In the genomic region with DNA sequence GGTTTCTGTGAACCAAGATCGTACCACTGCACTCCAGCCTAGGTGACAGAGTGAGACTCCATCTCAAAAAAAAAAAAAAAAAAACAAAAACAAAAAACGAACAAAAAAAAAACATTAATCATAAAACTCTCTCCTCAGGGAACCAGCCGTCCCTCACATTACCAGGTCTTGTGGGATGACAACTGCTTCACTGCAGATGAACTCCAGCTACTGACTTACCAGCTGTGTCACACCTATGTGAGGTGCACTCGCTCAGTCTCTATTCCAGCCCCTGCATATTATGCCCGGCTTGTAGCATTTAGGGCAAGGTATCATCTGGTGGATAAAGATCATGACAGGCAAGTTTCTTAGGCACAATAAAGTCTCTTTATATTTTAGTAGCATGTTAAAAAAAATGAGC, we compare ENCODE assay signal across 1 cellular context.
TF ChIP-seq lines count a peak whose summit lies in the region.

No MANE protein-coding gene starts in this region.

TF ChIP-seq in SK-N-SH, 30 proteins besides CTCF, POLR2A, EP300 and RAD21 (continued from another document):
- TF ChIP-seq, protein P1, sequence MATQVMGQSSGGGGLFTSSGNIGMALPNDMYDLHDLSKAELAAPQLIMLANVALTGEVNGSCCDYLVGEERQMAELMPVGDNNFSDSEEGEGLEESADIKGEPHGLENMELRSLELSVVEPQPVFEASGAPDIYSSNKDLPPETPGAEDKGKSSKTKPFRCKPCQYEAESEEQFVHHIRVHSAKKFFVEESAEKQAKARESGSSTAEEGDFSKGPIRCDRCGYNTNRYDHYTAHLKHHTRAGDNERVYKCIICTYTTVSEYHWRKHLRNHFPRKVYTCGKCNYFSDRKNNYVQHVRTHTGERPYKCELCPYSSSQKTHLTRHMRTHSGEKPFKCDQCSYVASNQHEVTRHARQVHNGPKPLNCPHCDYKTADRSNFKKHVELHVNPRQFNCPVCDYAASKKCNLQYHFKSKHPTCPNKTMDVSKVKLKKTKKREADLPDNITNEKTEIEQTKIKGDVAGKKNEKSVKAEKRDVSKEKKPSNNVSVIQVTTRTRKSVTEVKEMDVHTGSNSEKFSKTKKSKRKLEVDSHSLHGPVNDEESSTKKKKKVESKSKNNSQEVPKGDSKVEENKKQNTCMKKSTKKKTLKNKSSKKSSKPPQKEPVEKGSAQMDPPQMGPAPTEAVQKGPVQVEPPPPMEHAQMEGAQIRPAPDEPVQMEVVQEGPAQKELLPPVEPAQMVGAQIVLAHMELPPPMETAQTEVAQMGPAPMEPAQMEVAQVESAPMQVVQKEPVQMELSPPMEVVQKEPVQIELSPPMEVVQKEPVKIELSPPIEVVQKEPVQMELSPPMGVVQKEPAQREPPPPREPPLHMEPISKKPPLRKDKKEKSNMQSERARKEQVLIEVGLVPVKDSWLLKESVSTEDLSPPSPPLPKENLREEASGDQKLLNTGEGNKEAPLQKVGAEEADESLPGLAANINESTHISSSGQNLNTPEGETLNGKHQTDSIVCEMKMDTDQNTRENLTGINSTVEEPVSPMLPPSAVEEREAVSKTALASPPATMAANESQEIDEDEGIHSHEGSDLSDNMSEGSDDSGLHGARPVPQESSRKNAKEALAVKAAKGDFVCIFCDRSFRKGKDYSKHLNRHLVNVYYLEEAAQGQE (IDR thresholded peaks at IDR 0.05; ENCODE audit: low read depth, low read length), result no peak
- TF ChIP-seq RCOR1 (IDR thresholded peaks at IDR 0.05; ENCODE audit: low read length) (no peak), GABPA (IDR thresholded peaks at IDR 0.05; ENCODE audit: low read depth) (no peak), TAF1 (IDR thresholded peaks at IDR 0.05; ENCODE audit: borderline replicate concordance, low read depth, low read length) (no peak), FOXM1 (IDR thresholded peaks at IDR 0.05; ENCODE audit: low read depth) (no peak), FOSL2 (IDR thresholded peaks at IDR 0.05; ENCODE audit: borderline replicate concordance, low read depth) (no peak), YY1 (IDR thresholded peaks at IDR 0.05; ENCODE audit: low read depth) (no peak), ELF1 (IDR thresholded peaks at IDR 0.05) (no peak), CHD2 (IDR thresholded peaks at IDR 0.05; ENCODE audit: low read length, partially characterized antibody) (no peak), RXRA (IDR thresholded peaks at IDR 0.05; ENCODE audit: borderline replicate concordance, low read depth) (no peak), SIN3A (IDR thresholded peaks at IDR 0.05; ENCODE audit: borderline replicate concordance, low read depth, low read length) (no peak)
- TF ChIP-seq, protein P2, sequence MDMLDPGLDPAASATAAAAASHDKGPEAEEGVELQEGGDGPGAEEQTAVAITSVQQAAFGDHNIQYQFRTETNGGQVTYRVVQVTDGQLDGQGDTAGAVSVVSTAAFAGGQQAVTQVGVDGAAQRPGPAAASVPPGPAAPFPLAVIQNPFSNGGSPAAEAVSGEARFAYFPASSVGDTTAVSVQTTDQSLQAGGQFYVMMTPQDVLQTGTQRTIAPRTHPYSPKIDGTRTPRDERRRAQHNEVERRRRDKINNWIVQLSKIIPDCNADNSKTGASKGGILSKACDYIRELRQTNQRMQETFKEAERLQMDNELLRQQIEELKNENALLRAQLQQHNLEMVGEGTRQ (IDR thresholded peaks at IDR 0.05; ENCODE audit: borderline replicate concordance, low read depth, low read length), result no peak
